ENCODE assay signal across 8 cellular contexts in the genomic region with DNA sequence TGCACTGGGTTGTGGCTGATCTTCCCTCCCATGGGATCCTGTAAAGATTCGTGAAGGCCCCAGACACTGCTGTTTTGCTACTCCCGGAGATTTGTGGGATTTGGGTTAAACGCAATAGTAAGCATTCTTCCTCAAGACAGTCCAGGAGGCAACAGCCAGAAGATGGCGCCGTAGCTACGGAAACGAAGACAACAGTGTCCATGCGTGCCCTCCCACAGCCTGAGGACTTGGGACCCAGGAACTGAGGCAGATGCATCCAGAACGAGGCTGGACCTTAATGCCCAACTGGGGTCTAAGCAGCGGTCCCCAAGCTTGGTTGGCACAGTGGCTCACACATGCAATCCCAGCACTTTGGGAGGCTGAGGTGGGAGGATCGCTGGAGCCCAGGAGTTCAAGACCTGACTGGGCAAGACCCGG. TPM values are rescaled to one million over a fixed set of nuclear protein-coding genes. Genes with fewer than 3 reads are reported as not detected.
DNase-seq lines count a peak whose midpoint lies in the region; ATAC-seq and TF ChIP-seq lines count a peak whose summit lies in the region.

No MANE protein-coding gene starts in this region.

- H3K9me3 ChIP-seq in right lobe of liver (no peaks in the 10 kb centered on the region), uterus (no peaks in the 10 kb centered on the region)

- no peaks in the 10 kb centered on the region for H3K4me1 ChIP-seq in right lobe of liver
- H3K4me1 ChIP-seq in uterus, result peaks cover 0 to 3% of the 10 kb centered on the region in 2 donors

- H3K36me3 ChIP-seq in right lobe of liver (no peaks in the 10 kb centered on the region), uterus (no peaks in the 10 kb centered on the region)

- H3K4me3 ChIP-seq in right lobe of liver, result no peak overlapping the region
- H3K4me3 ChIP-seq in uterus, result no peak overlapping the region

- 6% methylated on average over 3 of the region's 12 CpGs for WGBS in right lobe of liver (ENCODE audit: insufficient coverage, low coverage, low lambda C conversion rate, missing lambda C conversion rate)

- H3K27ac ChIP-seq in 22Rv1, result no peak overlapping the region
- H3K27ac ChIP-seq in right lobe of liver, result no peak overlapping the region
- peak overlapping the region in 1 of 2 donors; percentile 10 for H3K27ac ChIP-seq in uterus

- TF ChIP-seq POLR2A in right lobe of liver (IDR thresholded peaks at IDR 0.05) (no peak), uterus (IDR thresholded peaks at IDR 0.05) (no peak)

- DNase-seq in G401 (ENCODE audit: low spot score), result peak; percentile 27
- DNase-seq in NCI-H82 treated with DMSO at 0.1 percent for 48 hours (lab: John Stamatoyannopoulos, UW; ENCODE audit: unreplicated experiment), result peak; percentile 46
- DNase-seq in dermis microvascular lymphatic vessel endothelial cell (ENCODE audit: low read depth in 2 of 2), result peak; percentile 4 to 45
- DNase-seq in right lobe of liver, result peak in 1 of 3 donors; percentile 31
- peak; percentile 62 to 66 for DNase-seq in uterus
- DNase-seq in NCI-H1105 treated with DMSO at 0.1 percent for 48 hours (lab: John Stamatoyannopoulos, UW), result no peak

- intact Hi-C loops in right lobe of liver (cut with DNase I) (no loop called here), uterus (cut with DNase I; ENCODE audit: low total_unique reads) (loop anchor here (1.0 kb wide), 1 partner anchor 31 kb away; no protein-coding TSS in a partner anchor)

- TF ChIP-seq CTCF in 22Rv1 (IDR thresholded peaks at IDR 0.05), result peak; percentile 79
- peak; percentile 26 to 46 (median 30) for TF ChIP-seq CTCF in right lobe of liver (IDR thresholded peaks at IDR 0.05)
- peak; percentile 31 to 61 (median 40) for TF ChIP-seq CTCF in uterus (IDR thresholded peaks at IDR 0.05)

- no peaks in the 10 kb centered on the region for H3K27me3 ChIP-seq in right lobe of liver
- H3K27me3 ChIP-seq in uterus, result no peaks in the 10 kb centered on the region

- ATAC-seq in right lobe of liver, result peak; percentile 47 to 62 (median 52)
- ATAC-seq in HG03571 (IDR thresholded peaks at IDR 0.05; ENCODE audit: unreplicated experiment), result no peak

- in situ Hi-C loops in G401 (cut with HindIII; ENCODE audit: low sequenced_read_pairs), result no loop called here

RNA-seq across cellular contexts. Expression of gene ZNF507, which starts 57.6 kb away (rescaled TPM):
- total RNA-seq in G401 (2014; rRNA removed; shearing (Covaris generic)), result 5.5 and 10.0 TPM in 2 replicates
- total RNA-seq in dermis microvascular lymphatic vessel endothelial cell (7.2 and 10.5 TPM in 2 replicates), right lobe of liver (10 to 100 TPM in 2 of 6 experiments, 1 to 10 TPM in 4; 7.1 to 10.9 (median 9.1) TPM), uterus (10 to 100 TPM; 10.5 to 37.4 (median 28.2) TPM)
